ENCODE assay signal across 1 cellular context in the genomic region with DNA sequence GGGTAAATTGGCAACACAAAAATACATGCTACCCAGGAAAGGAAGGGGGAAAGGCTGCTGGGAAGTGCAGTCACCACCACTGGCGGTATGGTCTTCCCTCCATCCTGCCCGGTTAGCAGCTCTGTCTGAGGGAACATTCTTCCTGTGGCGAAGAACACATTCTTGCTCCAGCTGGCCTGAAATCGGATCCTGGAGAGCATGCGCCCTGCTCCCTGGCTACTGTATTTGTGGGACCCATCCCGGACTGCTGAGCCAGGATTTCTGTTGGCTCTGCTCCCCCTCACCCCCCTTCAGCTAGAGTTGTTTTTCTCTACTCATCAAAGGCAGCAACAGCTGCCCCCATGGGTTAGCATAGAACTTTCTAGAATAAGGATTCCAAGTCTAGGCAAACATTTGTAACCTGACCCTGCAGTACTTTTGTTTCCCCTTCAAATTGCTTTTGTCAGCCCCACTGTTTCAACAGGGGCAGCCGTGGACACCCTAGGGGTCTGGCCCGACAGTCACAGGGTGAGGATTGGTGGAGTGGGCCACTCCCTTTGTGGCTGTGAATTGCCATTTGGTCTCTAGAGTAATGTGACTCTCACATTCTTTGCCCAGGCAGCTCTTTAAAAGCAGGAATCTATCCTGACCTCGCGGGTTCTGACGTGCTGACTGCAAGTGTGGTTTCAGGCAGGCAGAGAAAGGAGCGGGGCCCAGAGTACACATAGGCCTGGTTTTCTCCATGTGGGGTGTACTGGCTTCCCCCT.
TF ChIP-seq lines count a peak whose summit lies in the region.

No MANE protein-coding gene starts in this region.

TF ChIP-seq in IMR-90, 13 proteins besides CTCF, POLR2A, EP300 and RAD21 (continued from another document):
- TF ChIP-seq MAZ (IDR thresholded peaks at IDR 0.05; ENCODE audit: borderline replicate concordance, low read depth, low read length) (peak; percentile 28; the same call in 1 of the 2 replicates), MXI1 (IDR thresholded peaks at IDR 0.05; ENCODE audit: borderline replicate concordance, low read depth, low read length) (no peak), CHD1 (IDR thresholded peaks at IDR 0.05; ENCODE audit: low read depth, low read length) (0 out of 2 replicates have a peak, but pooled peaks have one; percentile 76), CEBPB (IDR thresholded peaks at IDR 0.05; ENCODE audit: low read depth, low read length) (no peak), RCOR1 (IDR thresholded peaks at IDR 0.05; ENCODE audit: insufficient replicate concordance, low read length) (no peak), BHLHE40 (IDR thresholded peaks at IDR 0.05; ENCODE audit: low read depth, low read length) (peak; percentile 11; the same call in 1 of the 2 replicates), SMC3 (IDR thresholded peaks at IDR 0.05; ENCODE audit: low read depth, low read length) (peak; percentile 15; the same call in 1 of the 2 replicates), RFX5 (IDR thresholded peaks at IDR 0.05; ENCODE audit: low read depth, low read length) (no peak), MAFK (IDR thresholded peaks at IDR 0.05; ENCODE audit: low read depth, low read length) (peak; percentile 74)
- TF ChIP-seq, protein P1, sequence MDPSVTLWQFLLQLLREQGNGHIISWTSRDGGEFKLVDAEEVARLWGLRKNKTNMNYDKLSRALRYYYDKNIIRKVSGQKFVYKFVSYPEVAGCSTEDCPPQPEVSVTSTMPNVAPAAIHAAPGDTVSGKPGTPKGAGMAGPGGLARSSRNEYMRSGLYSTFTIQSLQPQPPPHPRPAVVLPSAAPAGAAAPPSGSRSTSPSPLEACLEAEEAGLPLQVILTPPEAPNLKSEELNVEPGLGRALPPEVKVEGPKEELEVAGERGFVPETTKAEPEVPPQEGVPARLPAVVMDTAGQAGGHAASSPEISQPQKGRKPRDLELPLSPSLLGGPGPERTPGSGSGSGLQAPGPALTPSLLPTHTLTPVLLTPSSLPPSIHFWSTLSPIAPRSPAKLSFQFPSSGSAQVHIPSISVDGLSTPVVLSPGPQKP (IDR thresholded peaks at IDR 0.05; ENCODE audit: borderline replicate concordance, low read depth, low read length): no peak
- TF ChIP-seq, protein P2, sequence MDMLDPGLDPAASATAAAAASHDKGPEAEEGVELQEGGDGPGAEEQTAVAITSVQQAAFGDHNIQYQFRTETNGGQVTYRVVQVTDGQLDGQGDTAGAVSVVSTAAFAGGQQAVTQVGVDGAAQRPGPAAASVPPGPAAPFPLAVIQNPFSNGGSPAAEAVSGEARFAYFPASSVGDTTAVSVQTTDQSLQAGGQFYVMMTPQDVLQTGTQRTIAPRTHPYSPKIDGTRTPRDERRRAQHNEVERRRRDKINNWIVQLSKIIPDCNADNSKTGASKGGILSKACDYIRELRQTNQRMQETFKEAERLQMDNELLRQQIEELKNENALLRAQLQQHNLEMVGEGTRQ (IDR thresholded peaks at IDR 0.05; ENCODE audit: low read depth, low read length): peak; percentile 61
